In the genomic region with DNA sequence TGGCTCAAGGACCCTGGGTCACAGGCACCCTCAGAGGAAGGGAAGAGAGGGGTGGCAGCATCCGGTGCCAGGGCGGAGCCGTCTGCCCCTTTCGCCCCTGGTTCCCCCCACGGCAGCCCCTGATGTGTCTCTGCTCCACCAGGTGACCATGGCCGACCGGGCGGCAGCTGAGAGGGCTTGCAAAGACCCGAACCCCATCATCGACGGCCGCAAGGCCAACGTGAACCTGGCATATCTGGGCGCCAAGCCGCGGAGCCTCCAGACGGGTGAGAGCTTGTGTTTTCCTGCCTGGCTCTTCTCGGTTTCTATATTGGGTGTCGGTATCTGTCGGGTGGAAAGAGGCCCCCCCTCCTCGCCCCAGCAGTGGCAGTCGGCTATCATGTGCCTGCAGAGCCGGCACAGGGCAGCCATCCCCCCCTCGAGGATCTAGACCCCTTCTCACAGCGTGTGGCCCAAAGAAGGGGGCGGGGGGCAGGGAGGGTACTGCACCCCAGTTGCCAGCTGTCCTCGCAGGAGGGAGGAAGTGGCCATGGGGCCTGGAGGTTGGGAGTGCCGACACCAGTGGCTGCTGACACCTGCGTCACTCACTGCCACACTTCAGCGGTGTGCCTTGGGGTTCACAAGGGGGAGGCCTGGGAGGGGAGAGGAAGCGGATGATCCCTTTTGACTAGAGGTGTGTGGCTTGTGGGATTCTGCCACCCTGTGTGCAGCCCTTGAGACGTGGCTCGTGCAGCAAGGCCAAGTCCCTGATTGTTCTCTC, we compare ENCODE assay signal across 8 cellular contexts. TPM values are rescaled to one million over a fixed set of nuclear protein-coding genes. Genes with fewer than 3 reads are reported as not detected.
DNase-seq lines count a peak whose midpoint lies in the region; ATAC-seq and TF ChIP-seq lines count a peak whose summit lies in the region.

No MANE protein-coding gene starts in this region.

- H3K4me3 ChIP-seq in BE2C (ENCODE audit: low read depth, low read length) (peak overlapping the region; percentile 54), HFF-Myc (replicated peaks; ENCODE audit: low read depth, low read length) (peak overlapping the region; percentile 71), choroid plexus epithelial cell (ENCODE audit: low read depth, low read length) (peak overlapping the region; percentile 64), mononuclear cell (ENCODE audit: low read length) (peak overlapping the region; percentile 71)

- H3K9me3 Mint-ChIP-seq in stimulated activated effector memory CD8-positive, alpha-beta T cell treated with anti-CD3 and anti-CD28 coated beads, Interleukin-12 subunit alpha, Interleukin-12 subunit beta, amount 100 ng/mL, for 72 hours = no peaks in the 10 kb centered on the region

- peaks cover 59% of the 10 kb centered on the region for H3K4me1 Mint-ChIP-seq in stimulated activated effector memory CD8-positive, alpha-beta T cell treated with anti-CD3 and anti-CD28 coated beads, Interleukin-12 subunit alpha, Interleukin-12 subunit beta, amount 100 ng/mL, for 72 hours

- TF ChIP-seq CTCF in BE2C (IDR thresholded peaks at IDR 0.05; ENCODE audit: low read depth, low read length) (no peak), HFF-Myc (IDR thresholded peaks at IDR 0.05; ENCODE audit: low read depth, low read length, missing control alignments) (no peak), choroid plexus epithelial cell (conservative IDR thresholded peaks at IDR 0.05; ENCODE audit: low read depth, low read length) (no peak)

- peaks cover 25% of the 10 kb centered on the region for H3K36me3 ChIP-seq in BE2C

- H3K4me1 ChIP-seq in BE2C = peaks cover 4% of the 10 kb centered on the region
- peaks cover 74% of the 10 kb centered on the region for H3K4me1 ChIP-seq in mononuclear cell (ENCODE audit: insufficient read depth, low read length)

- H3K36me3 Mint-ChIP-seq in stimulated activated effector memory CD8-positive, alpha-beta T cell treated with anti-CD3 and anti-CD28 coated beads, Interleukin-12 subunit alpha, Interleukin-12 subunit beta, amount 100 ng/mL, for 72 hours = peaks cover 74% of the 10 kb centered on the region

- ATAC-seq in activated CD4-positive, CD25-positive, alpha-beta regulatory T cell treated with anti-CD3 and anti-CD28 coated beads, Interleukin-2, amount 50 U/mL, for 24 hours = peak; percentile 35 to 41
- ATAC-seq in stimulated activated effector memory CD8-positive, alpha-beta T cell treated with anti-CD3 and anti-CD28 coated beads, Interleukin-12 subunit alpha, Interleukin-12 subunit beta, amount 100 ng/mL, for 72 hours = peak; percentile 72
- ATAC-seq in GM21737 (IDR thresholded peaks at IDR 0.05; ENCODE audit: unreplicated experiment) = no peak

- peak overlapping the region; percentile 92 for H3K27ac Mint-ChIP-seq in stimulated activated effector memory CD8-positive, alpha-beta T cell treated with anti-CD3 and anti-CD28 coated beads, Interleukin-12 subunit alpha, Interleukin-12 subunit beta, amount 100 ng/mL, for 72 hours

- H3K9me3 ChIP-seq in BE2C = peaks cover 3% of the 10 kb centered on the region; the same call in 1 of the 2 replicates
- H3K9me3 ChIP-seq in mononuclear cell (ENCODE audit: low read depth, low read length) = no peaks in the 10 kb centered on the region

- H3K27me3 ChIP-seq in BE2C (no peaks in the 10 kb centered on the region), mononuclear cell (ENCODE audit: insufficient read depth, low read length) (no peaks in the 10 kb centered on the region)

- DNase-seq in BE2C (no peak), HFF-Myc (ENCODE audit: extremely low read depth, low read depth) (no peak), choroid plexus epithelial cell (ENCODE audit: low read depth) (no peak), NCI-H345 (lab: John Stamatoyannopoulos, UW) (no peak)
- peak; percentile 57 to 84 for DNase-seq in stimulated activated effector memory CD8-positive, alpha-beta T cell treated with anti-CD3 and anti-CD28 coated beads, Interleukin-12 subunit alpha, Interleukin-12 subunit beta, amount 100 ng/mL, for 72 hours (ENCODE audit: low spot score in 2 of 2)

- peak overlapping the region; percentile 91 for H3K4me3 Mint-ChIP-seq in stimulated activated effector memory CD8-positive, alpha-beta T cell treated with anti-CD3 and anti-CD28 coated beads, Interleukin-12 subunit alpha, Interleukin-12 subunit beta, amount 100 ng/mL, for 72 hours

RNA-seq across cellular contexts. Expression of gene RBM38, which starts 1.5 kb away (rescaled TPM):
- 24.9 TPM for polyA plus RNA-seq in BE2C (2012; ENCODE audit: insufficient read depth, insufficient read length, low read depth)
- total RNA-seq in mononuclear cell = 242 TPM

RNA-seq across cellular contexts. Expression of gene RAE1, which starts 41.6 kb away (rescaled TPM):
- 75.8 TPM for polyA plus RNA-seq in BE2C (2012; ENCODE audit: insufficient read depth, insufficient read length, low read depth)
- 37.6 TPM for total RNA-seq in mononuclear cell

Comparison
In these comparisons a context has a peak if more than half of its experiments do, and no peak if none do; other contexts are left out.
1. DNase-seq: peak in stimulated activated effector memory CD8-positive, alpha-beta T cell treated with anti-CD3 and anti-CD28 coated beads, Interleukin-12 subunit alpha, Interleukin-12 subunit beta, amount 100 ng/mL, for 72 hours (2 of 2); none in BE2C (single experiment), HFF-Myc (single experiment), choroid plexus epithelial cell (single experiment) and NCI-H345 (single experiment).
2. Peak in every context shown above with its lines, with median percentiles within 50 percentile points of each other: H3K4me3 ChIP-seq.